Comparison of ENCODE assay signal across 8 cellular contexts in genomic region chr20:25247100-25247665, GRCh38. TPM values are rescaled to one million over a fixed set of nuclear protein-coding genes. Genes with fewer than 3 reads are reported as not detected.
DNase-seq lines count a peak whose midpoint lies in the region; ATAC-seq and TF ChIP-seq lines count a peak whose summit lies in the region.

No MANE protein-coding gene starts in this region.

- H2AFZ ChIP-seq in ACC112 (ENCODE audit: low read length, unreplicated experiment), result peak overlapping the region; percentile 77

- peak; percentile 17 for ATAC-seq in HG02981 (IDR thresholded peaks at IDR 0.05; ENCODE audit: unreplicated experiment)
- peak; percentile 15 for ATAC-seq in activated naive CD8-positive, alpha-beta T cell treated with anti-CD3 and anti-CD28 coated beads, Interleukin-2, amount 50 U/mL, for 24 hours

- H3K9me3 Mint-ChIP-seq in activated naive CD8-positive, alpha-beta T cell treated with anti-CD3 and anti-CD28 coated beads, Interleukin-2, amount 50 U/mL, for 24 hours, result no peaks in the 10 kb centered on the region

- H3K27me3 Mint-ChIP-seq in activated naive CD8-positive, alpha-beta T cell treated with anti-CD3 and anti-CD28 coated beads, Interleukin-2, amount 50 U/mL, for 24 hours, result peaks cover 3% of the 10 kb centered on the region

- H3K9me3 ChIP-seq in cardiac muscle cell (ENCODE audit: low read depth), result no peaks in the 10 kb centered on the region

- H3K36me3 ChIP-seq in ACC112 (ENCODE audit: insufficient read depth, low read length), result peaks cover 12% of the 10 kb centered on the region
- H3K36me3 ChIP-seq in cardiac muscle cell, result no peaks in the 10 kb centered on the region

- H3K79me2 ChIP-seq in ACC112 (ENCODE audit: control insufficient read depth, insufficient read depth, low read length, unreplicated experiment), result peaks cover 49% of the 10 kb centered on the region

- no peak for DNase-seq in GM10266 (ENCODE audit: extremely low spot score)
- DNase-seq in NCI-H526 (lab: John Stamatoyannopoulos, UW), result peak; percentile 63 to 83
- DNase-seq in activated naive CD8-positive, alpha-beta T cell treated with anti-CD3 and anti-CD28 coated beads, Interleukin-2, amount 50 U/mL, for 24 hours, result peak; percentile 33
- peak; percentile 68 to 85 for DNase-seq in cardiac muscle cell (ENCODE audit: low read depth in 1 of 2, low spot score in 1 of 2)
- DNase-seq in non-pigmented ciliary epithelial cell (ENCODE audit: low read depth), result peak; percentile 30
- no peak for DNase-seq in activated CD4-positive, CD25-positive, alpha-beta regulatory T cell (lab: John Stamatoyannopoulos, UW)

- H3K27ac ChIP-seq in ACC112 (ENCODE audit: low read depth, low read length) (peak overlapping the region; percentile 86), cardiac muscle cell (peak overlapping the region; percentile 97)

- H3K4me3 Mint-ChIP-seq in activated naive CD8-positive, alpha-beta T cell treated with anti-CD3 and anti-CD28 coated beads, Interleukin-2, amount 50 U/mL, for 24 hours, result peak overlapping the region; percentile 90

- TF ChIP-seq CTCF in GM10266 (IDR thresholded peaks at IDR 0.05; ENCODE audit: control insufficient read depth, insufficient read depth, low read depth, missing control alignments) (peak; percentile 23), cardiac muscle cell (IDR thresholded peaks at IDR 0.05; ENCODE audit: low read depth, low read length) (peak; percentile 60)

- peaks cover 49% of the 10 kb centered on the region for H3K4me1 Mint-ChIP-seq in activated naive CD8-positive, alpha-beta T cell treated with anti-CD3 and anti-CD28 coated beads, Interleukin-2, amount 50 U/mL, for 24 hours

- peak overlapping the region; percentile 52 for H3K27ac Mint-ChIP-seq in activated naive CD8-positive, alpha-beta T cell treated with anti-CD3 and anti-CD28 coated beads, Interleukin-2, amount 50 U/mL, for 24 hours

- H3K27me3 ChIP-seq in ACC112 (ENCODE audit: insufficient read depth, low read length), result no peaks in the 10 kb centered on the region
- no peaks in the 10 kb centered on the region for H3K27me3 ChIP-seq in cardiac muscle cell

- no peaks in the 10 kb centered on the region for H3K36me3 Mint-ChIP-seq in activated naive CD8-positive, alpha-beta T cell treated with anti-CD3 and anti-CD28 coated beads, Interleukin-2, amount 50 U/mL, for 24 hours (ENCODE audit: low read depth)

- H3K4me1 ChIP-seq in ACC112 (ENCODE audit: control insufficient read depth, insufficient read depth, low read length, unreplicated experiment) (peaks cover 43% of the 10 kb centered on the region), cardiac muscle cell (ENCODE audit: low read depth) (peaks cover 49% of the 10 kb centered on the region)

- H3K4me3 ChIP-seq in ACC112 (ENCODE audit: low read depth, low read length) (peak overlapping the region; percentile 92), cardiac muscle cell (peak overlapping the region; percentile 63)

RNA-seq across cellular contexts. Expression of gene PYGB, which starts 0.7 kb away (rescaled TPM):
- 243 and 268 TPM in 2 replicates for total RNA-seq in cardiac muscle cell
- polyA plus RNA-seq in cardiac muscle cell, result 178 and 192 TPM in 2 replicates

RNA-seq across cellular contexts. Expression of gene ENTPD6, which starts 51.7 kb away (rescaled TPM):
- 107 and 110 TPM in 2 replicates for total RNA-seq in cardiac muscle cell
- 95.7 and 107 TPM in 2 replicates for polyA plus RNA-seq in cardiac muscle cell

Comparison
In these comparisons a context has a peak if more than half of its experiments do, and no peak if none do; other contexts are left out.
1. DNase-seq: peak in NCI-H526 (2 of 2), activated naive CD8-positive, alpha-beta T cell treated with anti-CD3 and anti-CD28 coated beads, Interleukin-2, amount 50 U/mL, for 24 hours (single experiment), cardiac muscle cell (2 of 2) and non-pigmented ciliary epithelial cell (single experiment); none in GM10266 (single experiment) and activated CD4-positive, CD25-positive, alpha-beta regulatory T cell (0 of 4).